26 cellular contexts compared by ENCODE assay signal in genomic region chr19:335072-335471, GRCh38. TPM values are rescaled to one million over a fixed set of nuclear protein-coding genes. Genes with fewer than 3 reads are reported as not detected.
DNase-seq lines count a peak whose midpoint lies in the region; ATAC-seq and TF ChIP-seq lines count a peak whose summit lies in the region.
"Had no signal": no experiment of that assay in that cellular context is flagged by ENCODE, and none has a peak within 500 bp of the region (broad histone marks: within the 10 kb centered on the region; RNA-seq: fewer than 3 reads in every experiment).

No MANE protein-coding gene starts in this region.

- no peak for TF ChIP-seq CTCF in H9 (conservative IDR thresholded peaks at IDR 0.05)
- TF ChIP-seq CTCF in RWPE1 (conservative IDR thresholded peaks at IDR 0.05; ENCODE audit: low read depth) = no peak
- no peak for TF ChIP-seq CTCF in lower lobe of right lung (IDR thresholded peaks at IDR 0.05)
- no peak for TF ChIP-seq CTCF in progenitor cell of endocrine pancreas (IDR thresholded peaks at IDR 0.05; ENCODE audit: unreplicated experiment)

- H2BK20ac ChIP-seq in H9 (ENCODE audit: low read depth, low read length, poor library complexity, severe bottlenecking) = no peak overlapping the region

- H3K4me3 ChIP-seq in lower lobe of right lung (no peak overlapping the region), MG63 (no peak overlapping the region)
- no peak overlapping the region for H3K4me3 ChIP-seq in effector memory CD4-positive, alpha-beta T cell (ENCODE audit: insufficient read depth, low read depth, low read length, poor library complexity, severe bottlenecking)
- H3K4me3 ChIP-seq: A549; BLaER1 treated with 17β-estradiol and CSF1 and Interleukin-3, amounts not matched to agents 10 nM and 100 nM; GM12878; SJCRH30 had no signal

- H4K5ac ChIP-seq in H9 (ENCODE audit: insufficient read length, low read depth, low read length) = no peak overlapping the region

- H3K27ac Mint-ChIP-seq in H9 (peak overlapping the region in 2 of 3 experiments; percentile 64 to 70; a peak in 3 of 7 replicates), progenitor cell of endocrine pancreas (peak overlapping the region; percentile 49)
- H3K27ac Mint-ChIP-seq: CD4-positive, alpha-beta T cell had no signal

- no peak overlapping the region for H2BK5ac ChIP-seq in H9 (ENCODE audit: insufficient read length, low read length)

- CTCF ChIA-PET in RWPE1 (lab: Yijun Ruan, JAX) = no interaction called here

- H3K4me3 Mint-ChIP-seq in H9 (no peak overlapping the region), progenitor cell of endocrine pancreas (ENCODE audit: low read depth) (no peak overlapping the region)
- H3K4me3 Mint-ChIP-seq: CD4-positive, alpha-beta T cell had no signal

- H3K4ac ChIP-seq in H9 (ENCODE audit: low read depth, low read length) = no peak overlapping the region

- no CpG with 5 or more reads among the region's 9 CpGs for WGBS in H9 (ENCODE audit: extremely low coverage, insufficient read length, low lambda C conversion rate)

- no peak overlapping the region for H4K8ac ChIP-seq in H9 (replicated peaks; ENCODE audit: insufficient read length, low read depth, low read length)

- POLR2A ChIA-PET in RWPE1 (lab: Yijun Ruan, JAX; ENCODE audit: low non-redundant PET) = no interaction called here

- H3K9me3 ChIP-seq in H9 (ENCODE audit: control insufficient read depth, low read depth, low read length) (no peaks in the 10 kb centered on the region), lower lobe of right lung (no peaks in the 10 kb centered on the region), MG63 (no peaks in the 10 kb centered on the region)
- no peaks in the 10 kb centered on the region for H3K9me3 ChIP-seq in effector memory CD4-positive, alpha-beta T cell (ENCODE audit: control insufficient read depth, low read length)
- H3K9me3 ChIP-seq: A549, SJCRH30 had no signal

- H3K56ac ChIP-seq in H9 (ENCODE audit: insufficient read length, low read depth, low read length) = no peak overlapping the region

- H3K36me3 Mint-ChIP-seq in H9 (ENCODE audit: insufficient read depth in 1 of 3, low read depth in 3 of 3) = peaks cover 41 to 56% (median 46%) of the 10 kb centered on the region in 3 experiments
- H3K36me3 Mint-ChIP-seq in progenitor cell of endocrine pancreas (ENCODE audit: insufficient read depth) = peaks cover 30% of the 10 kb centered on the region

- intact Hi-C loops in lower lobe of right lung (cut with DNase I) = no loop called here

- H3K4me2 ChIP-seq in H9 (ENCODE audit: insufficient read depth, insufficient read length, low read length) = no peak overlapping the region
- H3K4me2 ChIP-seq: A549; BLaER1 treated with 17β-estradiol and CSF1 and Interleukin-3, amounts not matched to agents 10 nM and 100 nM had no signal

- peak; percentile 28 to 50 for ATAC-seq in lower lobe of right lung
- ATAC-seq: GM12878, PC-3, Right ventricle myocardium inferior, SK-N-SH treated with all-trans-retinoic acid at 6 μM for 48 hours had no signal

- no peak overlapping the region for H4K91ac ChIP-seq in H9 (ENCODE audit: insufficient read length, low read depth, low read length)

- H3K4me1 Mint-ChIP-seq in H9 (peaks cover 2 to 3% of the 10 kb centered on the region in 2 experiments; a peak in 3 of 4 replicates), progenitor cell of endocrine pancreas (ENCODE audit: low read depth) (peaks cover 8% of the 10 kb centered on the region)

- H4K20me1 ChIP-seq in H9 (ENCODE audit: control insufficient read depth, insufficient read depth, insufficient read length) = no peaks in the 10 kb centered on the region

- H3T11ph ChIP-seq in H9 (ENCODE audit: low read length) = no peak overlapping the region

- DNase-seq in H9 (no peak), RWPE1 (ENCODE audit: low spot score) (no peak), lower lobe of right lung (no peak), progenitor cell of endocrine pancreas (ENCODE audit: low spot score, unreplicated experiment) (no peak), islet precursor cell (no peak), MG63 (no peak)
- no peak for DNase-seq in effector memory CD4-positive, alpha-beta T cell
- DNase-seq: AML-193; CD4-positive, alpha-beta T cell; MV-4-11; NCI-H1105 treated with DMSO at 0.1 percent for 48 hours; NCI-H146; NCI-H1930; NCI-H2107; NCI-H446; NCI-H524 treated with DMSO at 0.1 percent for 48 hours; NCI-H774; NK-92 treated with Interleukin-12 subunit alpha and Interleukin-12 subunit beta, amount 100 ng/mL, for 24 hours; PC-3; SJCRH30 had no signal

- peaks cover 32% of the 10 kb centered on the region for H3K79me2 ChIP-seq in H9 (ENCODE audit: insufficient read depth, low read length)

- H3K79me1 ChIP-seq in H9 (ENCODE audit: insufficient read depth, low read depth, low read length, poor library complexity, severe bottlenecking) = peaks cover 3% of the 10 kb centered on the region

- no peaks in the 10 kb centered on the region for H3K27me3 ChIP-seq in H9 (ENCODE audit: insufficient read depth, low read length)
- H3K27me3 ChIP-seq in lower lobe of right lung (ENCODE audit: low read depth) = no peaks in the 10 kb centered on the region
- no peaks in the 10 kb centered on the region for H3K27me3 ChIP-seq in effector memory CD4-positive, alpha-beta T cell (replicated peaks; ENCODE audit: control insufficient read depth, insufficient read depth, low read length, poor library complexity, severe bottlenecking)
- H3K27me3 ChIP-seq in MG63 = no peaks in the 10 kb centered on the region
- H3K27me3 ChIP-seq: BLaER1 treated with 17β-estradiol and CSF1 and Interleukin-3, amounts not matched to agents 10 nM and 100 nM; SJCRH30 had no signal

- no peak overlapping the region for H3K9ac ChIP-seq in H9 (ENCODE audit: extremely low read depth, insufficient read length, low read length)
- H3K9ac ChIP-seq: BLaER1 treated with 17β-estradiol and CSF1 and Interleukin-3, amounts not matched to agents 10 nM and 100 nM had no signal

- H2AK5ac ChIP-seq in H9 (ENCODE audit: insufficient read length, low read length) = no peak overlapping the region

- no peaks in the 10 kb centered on the region for H3K9me3 Mint-ChIP-seq in H9
- no peaks in the 10 kb centered on the region for H3K9me3 Mint-ChIP-seq in progenitor cell of endocrine pancreas (ENCODE audit: low read depth)
- H3K9me3 Mint-ChIP-seq: CD4-positive, alpha-beta T cell had no signal

- H3K36me3 ChIP-seq in lower lobe of right lung (peaks cover 47% of the 10 kb centered on the region), MG63 (peaks cover 26% of the 10 kb centered on the region)
- peaks cover 30% of the 10 kb centered on the region for H3K36me3 ChIP-seq in effector memory CD4-positive, alpha-beta T cell (ENCODE audit: control insufficient read depth, insufficient read depth, low read length)

- H2BK120ac ChIP-seq in H9 (ENCODE audit: low read depth, low read length, poor library complexity, severe bottlenecking) = no peak overlapping the region

- no peaks in the 10 kb centered on the region for H3K27me3 Mint-ChIP-seq in H9 (ENCODE audit: low read depth)
- no peaks in the 10 kb centered on the region for H3K27me3 Mint-ChIP-seq in progenitor cell of endocrine pancreas
- H3K27me3 Mint-ChIP-seq: CD4-positive, alpha-beta T cell; IgD-negative memory B cell had no signal

- H3K23ac ChIP-seq in H9 (ENCODE audit: insufficient read length, low read depth, low read length) = no peak overlapping the region

- no peak overlapping the region for H3K14ac ChIP-seq in H9 (ENCODE audit: insufficient read depth, low read length)

- no peaks in the 10 kb centered on the region for H3K23me2 ChIP-seq in H9 (ENCODE audit: insufficient read length, low read depth, low read length, poor library complexity, severe bottlenecking)

- no peak overlapping the region for H2BK15ac ChIP-seq in H9 (ENCODE audit: low read depth, low read length)

- H2BK12ac ChIP-seq in H9 (ENCODE audit: insufficient read length, low read depth, low read length) = no peak overlapping the region

- no peak overlapping the region for H3K18ac ChIP-seq in H9 (ENCODE audit: insufficient read length, low read depth, low read length)

- H2AFZ ChIP-seq in H9 (ENCODE audit: low read length) = no peak overlapping the region

- H3K4me1 ChIP-seq in H9 (ENCODE audit: insufficient read depth, low read length) (no peaks in the 10 kb centered on the region), lower lobe of right lung (peaks cover 12% of the 10 kb centered on the region)
- H3K4me1 ChIP-seq in effector memory CD4-positive, alpha-beta T cell (ENCODE audit: control insufficient read depth, insufficient read depth, low read length, poor library complexity, severe bottlenecking) = no peaks in the 10 kb centered on the region
- H3K4me1 ChIP-seq: A549, SJCRH30 had no signal

- H3K27ac ChIP-seq in H9 (ENCODE audit: insufficient read length, low read depth, low read length) = no peak overlapping the region
- H3K27ac ChIP-seq in RWPE1 = peak overlapping the region; percentile 24; the same call in 1 of the 2 replicates
- no peak overlapping the region for H3K27ac ChIP-seq in lower lobe of right lung
- H3K27ac ChIP-seq in effector memory CD4-positive, alpha-beta T cell (ENCODE audit: insufficient read depth, low read length, poor library complexity, severe bottlenecking) = no peak overlapping the region
- H3K27ac ChIP-seq: A549; BLaER1 treated with 17β-estradiol and CSF1 and Interleukin-3, amounts not matched to agents 10 nM and 100 nM; SJCRH30 had no signal

RNA-seq across cellular contexts. Expression of gene MIER2, which starts 9.5 kb away (rescaled TPM):
- total RNA-seq in H9 (2021) (60.5 TPM in 2 replicates), lower lobe of right lung (39.4 TPM), progenitor cell of endocrine pancreas (42.6 and 46.7 TPM in 2 replicates)
- total RNA-seq in MG63 (2014; rRNA removed; shearing (Covaris generic); ENCODE audit: low replicate concordance) = 3.5 and 3.6 TPM in 2 replicates
- total RNA-seq: PC-3 had no signal

RNA-seq across cellular contexts. Expression of gene PLPP2, which starts 43.9 kb away (rescaled TPM):
- 143 and 152 TPM in 2 replicates for total RNA-seq in H9 (2021)
- total RNA-seq in lower lobe of right lung = 11.7 TPM
- total RNA-seq in progenitor cell of endocrine pancreas = 46.3 and 52.7 TPM in 2 replicates
- total RNA-seq in MG63 (2014; rRNA removed; shearing (Covaris generic); ENCODE audit: low replicate concordance) = 8.3 and 22.0 TPM in 2 replicates
- total RNA-seq: PC-3 had no signal
